Comparison of ENCODE assay signal across 36 cellular contexts in the genomic region with DNA sequence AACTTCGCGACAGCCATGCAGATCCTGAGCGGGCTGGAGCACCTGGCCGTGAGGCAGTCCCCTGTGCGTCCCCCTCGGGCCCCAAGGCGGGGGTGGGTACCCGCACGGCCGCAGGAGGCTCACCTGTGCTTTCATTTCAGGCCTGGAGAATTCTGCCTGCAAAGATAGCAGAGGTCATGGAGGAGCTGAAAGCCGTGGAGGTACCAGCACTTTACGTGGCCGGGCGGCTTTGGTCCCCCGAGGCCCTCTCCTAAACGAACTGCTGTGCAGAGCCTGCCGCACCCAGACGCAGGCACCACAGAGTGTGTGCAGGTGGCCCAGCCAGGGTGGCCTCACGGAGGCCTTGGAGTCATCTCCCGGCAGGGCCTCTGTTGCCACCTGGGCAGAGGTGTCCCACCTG. TPM values are rescaled to one million over a fixed set of nuclear protein-coding genes. Genes with fewer than 3 reads are reported as not detected.
"Had no signal": no experiment of that assay in that cellular context is flagged by ENCODE, and none has a peak within 500 bp of the region (broad histone marks: within the 10 kb centered on the region; RNA-seq: fewer than 3 reads in every experiment).

No MANE protein-coding gene starts in this region.

- H3K9me3 ChIP-seq: left lung, lower lobe of right lung, neutrophil, ovary, right atrium auricular region, right lobe of liver, suprapubic skin, thoracic aorta, tibial artery, uterus had no signal

- H3K27ac ChIP-seq: left lung, lower lobe of right lung, neutrophil, ovary, right atrium auricular region, right lobe of liver, suprapubic skin, thoracic aorta, tibial artery, uterus had no signal

- H3K4me1 Mint-ChIP-seq: immature natural killer cell; naive thymus-derived CD8-positive, alpha-beta T cell; nephron; neural crest cell had no signal

- DNase-seq: hippocampal formation; immature natural killer cell; kidney; left colon; lower lobe of right lung; mammary epithelial cell; mesenchymal stem cell; naive thymus-derived CD8-positive, alpha-beta T cell; occipital lobe; ovary; right lobe of liver; stimulated activated CD4-positive, alpha-beta T cell treated with anti-CD3 and anti-CD28 coated beads, Interleukin-1b, Interleukin-23, amount 100 ng/mL, for 48 hours; stimulated activated CD4-positive, alpha-beta T cell treated with anti-CD3 and anti-CD28 coated beads, Interleukin-2, amount 100 ng/mL, for 48 hours; stimulated activated CD4-positive, alpha-beta T cell treated with anti-CD3 and anti-CD28 coated beads, Interleukin-4, amount 100 ng/mL, for 4 hours; stimulated activated CD8-positive, alpha-beta memory T cell treated with anti-CD3 and anti-CD28 coated beads, Interleukin-4, amount 100 ng/mL, for 48 hours; stimulated activated naive B cell treated with anti-CD40 and anti-IgM and Interleukin-4, amounts not matched to agents 10 μg/mL and 1 μg/mL and 100 μg/mL, for 72 hours; tibial artery; uterus had no signal

- H3K27ac Mint-ChIP-seq: immature natural killer cell; naive thymus-derived CD8-positive, alpha-beta T cell; nephron; progenitor cell of endocrine pancreas; stimulated activated naive B cell treated with anti-CD40 and anti-IgM and Interleukin-4, amounts not matched to agents 10 μg/mL and 1 μg/mL and 100 μg/mL, for 72 hours; stimulated activated naive CD8-positive, alpha-beta T cell treated with anti-CD3 and anti-CD28 coated beads, Interleukin-15, Interleukin-2, amounts not matched to agents 100 ng/mL and 50 ng/mL, for 24 hours; type B pancreatic cell had no signal

- H3K9me3 Mint-ChIP-seq: naive thymus-derived CD8-positive, alpha-beta T cell; nephron; neural crest cell; stimulated activated naive B cell treated with anti-CD40 and anti-IgM and Interleukin-4, amounts not matched to agents 10 μg/mL and 1 μg/mL and 100 μg/mL, for 72 hours; stimulated activated naive CD8-positive, alpha-beta T cell treated with anti-CD3 and anti-CD28 coated beads, Interleukin-15, Interleukin-2, amounts not matched to agents 100 ng/mL and 50 ng/mL, for 24 hours; type B pancreatic cell had no signal

- H3K4me3 ChIP-seq: left lung, lower lobe of right lung, ovary, right atrium auricular region, right lobe of liver, smooth muscle cell, suprapubic skin, thoracic aorta, tibial artery, uterus had no signal

- H3K36me3 ChIP-seq: left lung, lower lobe of right lung, neutrophil, ovary, right atrium auricular region, right lobe of liver, suprapubic skin, thoracic aorta, tibial artery, uterus had no signal

- H3K4me1 ChIP-seq: left lung, lower lobe of right lung, right atrium auricular region, right lobe of liver, suprapubic skin, tibial artery, uterus had no signal

- H3K4me2 ChIP-seq: smooth muscle cell had no signal

- H3K4me3 Mint-ChIP-seq: immature natural killer cell; naive thymus-derived CD8-positive, alpha-beta T cell; neural crest cell; stimulated activated naive B cell treated with anti-CD40 and anti-IgM and Interleukin-4, amounts not matched to agents 10 μg/mL and 1 μg/mL and 100 μg/mL, for 72 hours; stimulated activated naive CD8-positive, alpha-beta T cell treated with anti-CD3 and anti-CD28 coated beads, Interleukin-15, Interleukin-2, amounts not matched to agents 100 ng/mL and 50 ng/mL, for 24 hours; type B pancreatic cell had no signal

- H3K36me3 Mint-ChIP-seq: immature natural killer cell; naive thymus-derived CD8-positive, alpha-beta T cell; type B pancreatic cell had no signal

- ATAC-seq: left colon; left lung; lower lobe of right lung; naive thymus-derived CD8-positive, alpha-beta T cell; stimulated activated naive B cell treated with anti-CD40 and anti-IgM and Interleukin-4, amounts not matched to agents 10 μg/mL and 1 μg/mL and 100 μg/mL, for 72 hours had no signal

- H3K27me3 ChIP-seq: ovary, right lobe of liver, uterus had no signal

RNA-seq across cellular contexts. Expression of a gene that starts 11.1 kb away (rescaled TPM):
- total RNA-seq: kidney; left colon; left lung; liver; lower lobe of right lung; mammary epithelial cell; mucosa of gallbladder; naive thymus-derived CD8-positive, alpha-beta T cell; neural crest cell; occipital lobe; progenitor cell of endocrine pancreas; pulmonary artery endothelial cell; renal cortical epithelial cell; right atrium auricular region; right lobe of liver; skeletal muscle tissue; smooth muscle cell; subcutaneous adipose tissue; suprapubic skin; thoracic aorta; ureter; uterus had no signal
- polyA plus RNA-seq: immature natural killer cell; liver; mammary epithelial cell; naive thymus-derived CD8-positive, alpha-beta T cell; smooth muscle cell had no signal

RNA-seq across cellular contexts. Expression of a gene that starts 18.8 kb away (rescaled TPM):
- total RNA-seq: mammary epithelial cell; naive thymus-derived CD8-positive, alpha-beta T cell; neural crest cell; occipital lobe; pulmonary artery endothelial cell; renal cortical epithelial cell; skeletal muscle tissue; smooth muscle cell had no signal
- polyA plus RNA-seq: mammary epithelial cell; naive thymus-derived CD8-positive, alpha-beta T cell; smooth muscle cell had no signal

RNA-seq across cellular contexts. Expression of a gene that starts 58.9 kb away (rescaled TPM):
- total RNA-seq: pulmonary artery endothelial cell, subcutaneous adipose tissue had no signal
- polyA plus RNA-seq: immature natural killer cell; mammary epithelial cell; naive thymus-derived CD8-positive, alpha-beta T cell had no signal
